Comparison of ENCODE assay signal across 8 cellular contexts in the genomic region with DNA sequence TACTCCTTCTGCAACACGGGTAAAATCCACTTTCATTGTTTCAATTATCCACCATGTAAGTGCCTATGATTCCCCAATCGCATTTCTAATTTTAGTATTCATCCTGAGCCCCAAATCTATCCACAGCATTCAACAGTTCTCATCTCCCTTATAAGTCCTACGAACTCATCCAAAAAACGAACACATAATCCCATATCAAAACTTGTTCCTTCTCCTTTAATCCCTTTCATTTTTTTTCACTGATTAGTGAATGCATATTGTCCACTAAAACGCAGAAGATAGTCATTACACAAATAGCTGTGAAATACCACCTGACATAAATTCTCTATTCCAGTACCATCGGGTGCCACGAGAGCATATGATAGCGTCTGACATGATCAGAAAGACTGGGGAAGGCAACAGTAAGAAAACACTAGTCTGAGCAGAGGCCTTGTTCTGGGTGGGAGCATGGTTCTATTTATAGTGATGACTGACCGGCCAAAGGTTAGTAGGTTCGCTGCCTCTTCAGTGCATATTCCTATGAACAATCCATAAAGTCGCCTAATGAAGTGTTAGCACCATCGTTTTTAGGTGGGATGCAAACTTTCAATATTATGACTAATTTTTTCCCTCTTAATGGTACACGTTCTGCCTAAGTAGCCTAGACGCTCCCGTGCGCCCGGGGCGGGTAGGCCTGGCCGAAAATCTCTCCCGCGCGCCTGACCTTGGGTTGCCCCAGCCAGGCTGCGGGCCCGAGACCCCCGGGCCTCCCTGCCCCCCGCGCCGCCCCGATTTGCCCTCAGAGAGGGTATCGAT. TPM values are rescaled to one million over a fixed set of nuclear protein-coding genes. Genes with fewer than 3 reads are reported as not detected.
DNase-seq lines count a peak whose midpoint lies in the region; TF ChIP-seq lines count a peak whose summit lies in the region.

No MANE protein-coding gene starts in this region.

- no peaks in the 10 kb centered on the region for H3K9me3 Mint-ChIP-seq in HFFc6
- peaks cover 12% of the 10 kb centered on the region for H3K9me3 Mint-ChIP-seq in glutamatergic neuron (ENCODE audit: unreplicated experiment)

- no peaks in the 10 kb centered on the region for H3K9me3 ChIP-seq in parathyroid adenoma (ENCODE audit: control insufficient read depth, low read length)

- peak overlapping the region; percentile 100 for H3K27ac ChIP-seq in parathyroid adenoma

- peak overlapping the region; percentile 50 for H3K4me2 ChIP-seq in parathyroid adenoma (ENCODE audit: low read length)

- H3K27ac Mint-ChIP-seq in HFFc6: peak overlapping the region; percentile 100
- H3K27ac Mint-ChIP-seq in glutamatergic neuron (ENCODE audit: unreplicated experiment): peak overlapping the region; percentile 100

- peak overlapping the region; percentile 76 for H3K4me3 ChIP-seq in parathyroid adenoma (ENCODE audit: low read depth, low read length)

- peaks cover 18% of the 10 kb centered on the region for H3K79me2 ChIP-seq in parathyroid adenoma

- H3K36me3 Mint-ChIP-seq in HFFc6 (ENCODE audit: low read depth) (peaks cover 18% of the 10 kb centered on the region; the same call in 1 of the 2 replicates), glutamatergic neuron (ENCODE audit: unreplicated experiment) (no peaks in the 10 kb centered on the region)

- H3K9ac ChIP-seq in parathyroid adenoma: no peak overlapping the region

- H3K27me3 ChIP-seq in parathyroid adenoma (ENCODE audit: control insufficient read depth, insufficient read depth, low read length): no peaks in the 10 kb centered on the region

- H2AFZ ChIP-seq in parathyroid adenoma: peak overlapping the region; percentile 97

- H3K4me1 Mint-ChIP-seq in HFFc6 (ENCODE audit: low read depth): peaks cover 35% of the 10 kb centered on the region
- H3K4me1 Mint-ChIP-seq in glutamatergic neuron (ENCODE audit: low read depth, unreplicated experiment): peaks cover 27% of the 10 kb centered on the region

- DNase-seq in NCI-H526 (lab: John Stamatoyannopoulos, UW) (peak; percentile 11 to 42), NCI-H526 treated with DMSO at 0.1 percent for 48 hours (lab: John Stamatoyannopoulos, UW) (no peak), HFFc6 (peak; percentile 15), NCI-H2227 (lab: John Stamatoyannopoulos, UW; ENCODE audit: unreplicated experiment) (peak; percentile 27), glutamatergic neuron (no peak), T1000 (lab: John Stamatoyannopoulos, UW) (no peak)
- peak; percentile 51 for DNase-seq in activated naive CD4-positive, alpha-beta T cell treated with anti-CD3 and anti-CD28 coated beads, Interleukin-2, amount 50 U/mL, for 16 hours

- no peaks in the 10 kb centered on the region for H3K4me1 ChIP-seq in parathyroid adenoma

- peaks cover 4% of the 10 kb centered on the region; the same call in 1 of the 2 replicates for H3K27me3 Mint-ChIP-seq in HFFc6 (ENCODE audit: insufficient read depth)
- peaks cover 13% of the 10 kb centered on the region for H3K27me3 Mint-ChIP-seq in glutamatergic neuron (ENCODE audit: unreplicated experiment)

- H3K4me3 Mint-ChIP-seq in HFFc6 (peak overlapping the region; percentile 100), glutamatergic neuron (ENCODE audit: unreplicated experiment) (peak overlapping the region; percentile 99)

- TF ChIP-seq CTCF in HFFc6 (IDR thresholded peaks at IDR 0.05) (no peak), glutamatergic neuron (IDR thresholded peaks at IDR 0.05; ENCODE audit: partially characterized antibody, unreplicated experiment) (no peak), parathyroid adenoma (IDR thresholded peaks at IDR 0.05) (no peak)

- H3K36me3 ChIP-seq in parathyroid adenoma (ENCODE audit: control insufficient read depth, insufficient read depth, low read length): no peaks in the 10 kb centered on the region

RNA-seq across cellular contexts. Expression of gene ATP5PF, which starts 0.6 kb away (rescaled TPM):
- 100 to 1,000 TPM; 144 to 166 (median 161) TPM for total RNA-seq in HFFc6 (2021; fragmentation: NEBNext Ultra II Directional; extraction: Animal tissue kit (Norgen Biotek cat#: 25700))
- 128 TPM for total RNA-seq in glutamatergic neuron (ENCODE audit: unreplicated experiment)

RNA-seq across cellular contexts. Expression of gene GABPA, which starts 0.7 kb away (rescaled TPM):
- total RNA-seq in HFFc6 (2021; fragmentation: NEBNext Ultra II Directional; extraction: Animal tissue kit (Norgen Biotek cat#: 25700)): 10 to 100 TPM; 15.6 to 20.1 (median 18.4) TPM
- total RNA-seq in glutamatergic neuron (ENCODE audit: unreplicated experiment): 16.2 TPM

Comparison
In these comparisons a context has a peak if more than half of its experiments do, and no peak if none do; other contexts are left out.
1. DNase-seq: peak in NCI-H526 (2 of 2), HFFc6 (single experiment), NCI-H2227 (single experiment) and activated naive CD4-positive, alpha-beta T cell treated with anti-CD3 and anti-CD28 coated beads, Interleukin-2, amount 50 U/mL, for 16 hours (single experiment); none in NCI-H526 treated with DMSO at 0.1 percent for 48 hours (single experiment), glutamatergic neuron (single experiment) and T1000 (single experiment).